ENCODE assay signal across 8 cellular contexts in genomic region chr12:95790025-95790911, GRCh38. TPM values are rescaled to one million over a fixed set of nuclear protein-coding genes. Genes with fewer than 3 reads are reported as not detected.
DNase-seq lines count a peak whose midpoint lies in the region; ATAC-seq, FAIRE-seq and TF ChIP-seq lines count a peak whose summit lies in the region.

Gene NTN4, minus strand, starts transcription at chr12:95790764. Its CDS starts 455 bp downstream, at chr12:95790309.

- dilution Hi-C loops in keratinocyte (cut with MboI; ENCODE audit: extremely low pct_ligation_motif_present, low sequenced_read_pairs) = no loop called here

- peak; percentile 73 for DNase-seq in D341Med (ENCODE audit: low spot score)
- DNase-seq in HAP-1 (ENCODE audit: low spot score in 2 of 2) = peak in 1 of 2 experiments; percentile 58
- no peak for DNase-seq in RWPE2 (ENCODE audit: low spot score)
- DNase-seq in bronchial epithelial cell (ENCODE audit: low read depth) = no peak
- no peak for DNase-seq in keratinocyte (ENCODE audit: low read depth, low spot score)
- DNase-seq in stimulated activated CD4-positive, alpha-beta T cell treated with anti-CD3 and anti-CD28 coated beads, Interleukin-4, amount 100 ng/mL, for 24 hours = peak; percentile 7
- no peak for DNase-seq in AML-193 (lab: John Stamatoyannopoulos, UW)
- no peak for DNase-seq in OCI-M2 (lab: John Stamatoyannopoulos, UW; ENCODE audit: unreplicated experiment)

- peak within 1 kb of the TSS; percentile 74 for H3K9ac ChIP-seq in keratinocyte (ENCODE audit: control insufficient read depth, extremely low read depth, insufficient read depth, low read length)

- TF ChIP-seq CTCF in RWPE2 (IDR thresholded peaks at IDR 0.05; ENCODE audit: poor library complexity, severe bottlenecking) = no peak
- TF ChIP-seq CTCF in bronchial epithelial cell (IDR thresholded peaks at IDR 0.05; ENCODE audit: insufficient read depth, low read length, severe bottlenecking) = no peak
- TF ChIP-seq CTCF in keratinocyte (optimal IDR thresholded peaks at IDR 0.05 in 1 of 3, IDR thresholded peaks at IDR 0.05 in 1 of 3, conservative IDR thresholded peaks at IDR 0.05 in 1 of 3; ENCODE audit: extremely low read depth in 1 of 3, insufficient read depth in 2 of 3, low read length in 3 of 3) = no peak

- peak; percentile 40 for ATAC-seq in RWPE2 (ENCODE audit: low read depth)

- no peak for FAIRE-seq in bronchial epithelial cell (lab: Jason Lieb, UNC)
- FAIRE-seq in keratinocyte (lab: Jason Lieb, UNC) = no peak

- H3K27ac ChIP-seq in RWPE2 (ENCODE audit: poor library complexity, severe bottlenecking) (peak within 1 kb of the TSS; percentile 58), keratinocyte (ENCODE audit: control insufficient read depth, insufficient read depth, low read length) (peak within 1 kb of the TSS; percentile 51)

- H3K79me2 ChIP-seq in keratinocyte (ENCODE audit: control insufficient read depth, insufficient read depth, low read length) = no peaks in the 10 kb centered on the region

- H3K36me3 ChIP-seq in HAP-1 (replicated peaks) (no peaks in the 10 kb centered on the region), RWPE2 (ENCODE audit: low read depth) (peaks cover 15% of the 10 kb centered on the region), bronchial epithelial cell (ENCODE audit: control insufficient read depth, insufficient read depth, low read length) (peaks cover 5% of the 10 kb centered on the region), keratinocyte (ENCODE audit: control insufficient read depth in 2 of 2, extremely low read depth in 1 of 2, insufficient read depth in 2 of 2, low read length in 2 of 2) (no peaks in the 10 kb centered on the region)

- H3K4me1 ChIP-seq in HAP-1 = peaks cover 27% of the 10 kb centered on the region
- H3K4me1 ChIP-seq in RWPE2 (ENCODE audit: insufficient read depth, poor library complexity, severe bottlenecking) = peaks cover 16% of the 10 kb centered on the region
- peaks cover 23% of the 10 kb centered on the region for H3K4me1 ChIP-seq in keratinocyte (ENCODE audit: control insufficient read depth, extremely low read depth, insufficient read depth, low read length)

- H3K4me3 ChIP-seq in HAP-1 (peak within 1 kb of the TSS; percentile 38), RWPE2 (ENCODE audit: severe bottlenecking) (peak within 1 kb of the TSS; percentile 93), bronchial epithelial cell (ENCODE audit: low read depth, low read length) (peak within 1 kb of the TSS; percentile 79), keratinocyte (ENCODE audit: control insufficient read depth in 2 of 3, extremely low read depth in 1 of 3, insufficient read depth in 2 of 3, low read depth in 1 of 3, low read length in 3 of 3) (peak within 1 kb of the TSS; percentile 52 to 77 (median 71))

- no peaks in the 10 kb centered on the region for H4K20me1 ChIP-seq in keratinocyte (ENCODE audit: control insufficient read depth, extremely low read depth, insufficient read depth, low read length)

- H3K9me3 ChIP-seq in HAP-1 (no peaks in the 10 kb centered on the region), RWPE2 (ENCODE audit: severe bottlenecking) (no peaks in the 10 kb centered on the region), keratinocyte (ENCODE audit: control insufficient read depth, low read depth, low read length) (no peaks in the 10 kb centered on the region)

- in situ Hi-C loops in HAP-1 (cut with MboI; ENCODE audit: low sequenced_read_pairs) = no loop called here

- peak within 1 kb of the TSS; percentile 93 for H3K4me2 ChIP-seq in keratinocyte (ENCODE audit: control insufficient read depth, extremely low read depth, insufficient read depth, low read depth, low read length)

- peak within 1 kb of the TSS; percentile 91 for H2AFZ ChIP-seq in keratinocyte (ENCODE audit: control insufficient read depth, low read length)

- no peaks in the 10 kb centered on the region for H3K9me1 ChIP-seq in keratinocyte (ENCODE audit: control insufficient read depth, extremely low read depth, insufficient read depth, low read length)

- H3K27me3 ChIP-seq in HAP-1 (ENCODE audit: low read depth) (no peaks in the 10 kb centered on the region; the same call in 1 of the 2 replicates), RWPE2 (ENCODE audit: insufficient read depth, poor library complexity, severe bottlenecking) (no peaks in the 10 kb centered on the region), bronchial epithelial cell (ENCODE audit: control insufficient read depth, insufficient read depth, low read length) (no peaks in the 10 kb centered on the region), keratinocyte (ENCODE audit: control insufficient read depth, extremely low read depth, insufficient read depth, low read length) (no peaks in the 10 kb centered on the region)

RNA-seq across cellular contexts. Expression of gene NTN4, which starts in this region (rescaled TPM):
- total RNA-seq in bronchial epithelial cell = 50.3 and 60.4 TPM in 2 replicates
- polyA plus RNA-seq in keratinocyte = 8.3 to 19.5 TPM (median 11.1 TPM) in 3 replicates
- polyA plus RNA-seq in keratinocyte (2011; ENCODE audit: low read depth) = 8.9 TPM
- 6.5 and 11.0 TPM in 2 replicates for polyA plus RNA-seq in keratinocyte (2011; cell fraction: cytosol; rRNA removed)
- polyA plus RNA-seq in keratinocyte (2011; cell fraction: nucleus; rRNA removed) = 30.2 and 34.8 TPM in 2 replicates
- 7.4 and 11.4 TPM in 2 replicates for polyA plus RNA-seq in keratinocyte (2012; ENCODE audit: low replicate concordance)
- 15.6 to 44.6 TPM (median 18.6 TPM) in 3 replicates for polyA minus RNA-seq in keratinocyte
- polyA minus RNA-seq in keratinocyte (2011; cell fraction: cytosol; rRNA and poly(A)+ RNA removed) = 7.1 TPM
- polyA minus RNA-seq in keratinocyte (2011; cell fraction: nucleus; rRNA and poly(A)+ RNA removed) = 41.9 and 51.6 TPM in 2 replicates

Comparison
In these comparisons a context has a peak if more than half of its experiments do, and no peak if none do; other contexts are left out.
1. DNase-seq: peak in D341Med (single experiment) and stimulated activated CD4-positive, alpha-beta T cell treated with anti-CD3 and anti-CD28 coated beads, Interleukin-4, amount 100 ng/mL, for 24 hours (single experiment); none in RWPE2 (single experiment), bronchial epithelial cell (single experiment), keratinocyte (single experiment), AML-193 (0 of 2) and OCI-M2 (single experiment).
2. H3K4me3 ChIP-seq: peak in every context shown above with its lines; median percentile 93 in RWPE2; 79 in bronchial epithelial cell; 71 in keratinocyte; 38 in HAP-1.